15 cellular contexts compared by ENCODE assay signal in the genomic region with DNA sequence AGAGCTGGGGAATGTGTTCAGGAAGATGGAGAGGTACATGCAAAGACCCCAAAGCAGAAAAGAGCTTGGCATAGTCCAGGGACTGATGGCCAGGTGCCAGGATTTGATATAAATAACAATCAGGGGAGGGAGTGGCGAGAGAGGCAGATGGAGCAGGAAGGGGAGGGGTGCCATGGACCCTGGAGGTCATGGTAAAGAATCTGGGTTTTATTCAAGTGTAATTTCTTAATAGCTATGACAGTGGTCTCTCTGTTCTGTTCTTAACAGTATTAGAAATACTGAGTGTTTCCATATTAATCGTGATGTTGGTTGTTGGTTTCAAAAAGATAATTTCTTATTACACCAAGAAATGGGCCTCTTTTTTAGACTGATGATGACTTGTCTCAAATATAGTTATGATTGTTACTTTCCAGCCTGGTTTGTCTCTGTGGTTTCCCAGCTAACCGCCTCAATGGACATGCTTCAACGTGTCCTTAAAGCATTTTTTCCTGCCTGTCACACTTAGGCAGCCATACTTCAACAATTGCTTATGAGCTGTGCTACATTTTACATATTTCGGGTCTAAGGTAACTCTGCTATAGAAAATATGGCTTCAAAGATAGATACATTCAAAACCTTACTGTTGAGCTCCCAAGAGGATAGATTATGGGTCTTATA. TPM values are rescaled to one million over a fixed set of nuclear protein-coding genes. Genes with fewer than 3 reads are reported as not detected.
DNase-seq lines count a peak whose midpoint lies in the region; ATAC-seq and TF ChIP-seq lines count a peak whose summit lies in the region.
"Had no signal": no experiment of that assay in that cellular context is flagged by ENCODE, and none has a peak within 500 bp of the region (broad histone marks: within the 10 kb centered on the region; RNA-seq: fewer than 3 reads in every experiment).

No MANE protein-coding gene starts in this region.

- peaks cover 7 to 65% of the 10 kb centered on the region in 2 donors for H3K4me1 ChIP-seq in ascending aorta
- H3K4me1 ChIP-seq: testis had no signal

- peaks cover 7% of the 10 kb centered on the region for H3K4me1 Mint-ChIP-seq in activated CD4-positive, alpha-beta T cell treated with anti-CD3 and anti-CD28 coated beads for 36 hours
- H3K4me1 Mint-ChIP-seq in activated CD4-positive, alpha-beta T cell treated with anti-CD3 and anti-CD28 coated beads, Interleukin-2, amount 10 ng/mL, durations not matched to agents 7 days and 5 days, result peaks cover 7% of the 10 kb centered on the region
- peaks cover 18% of the 10 kb centered on the region for H3K4me1 Mint-ChIP-seq in stimulated activated effector memory CD8-positive, alpha-beta T cell treated with anti-CD3 and anti-CD28 coated beads, Interleukin-12 subunit alpha, Interleukin-12 subunit beta, amount 100 ng/mL, for 72 hours

- DNase-seq in activated CD4-positive, alpha-beta T cell treated with anti-CD3 and anti-CD28 coated beads for 36 hours, result peak; percentile 22
- DNase-seq in activated CD4-positive, alpha-beta T cell treated with anti-CD3 and anti-CD28 coated beads, Interleukin-2, amount 10 ng/mL, durations not matched to agents 7 days and 5 days, result no peak
- no peak for DNase-seq in ascending aorta (ENCODE audit: low spot score in 2 of 2)
- no peak for DNase-seq in stimulated activated effector memory CD8-positive, alpha-beta T cell treated with anti-CD3 and anti-CD28 coated beads, Interleukin-12 subunit alpha, Interleukin-12 subunit beta, amount 100 ng/mL, for 72 hours (ENCODE audit: low spot score in 2 of 2)
- DNase-seq in HCEC 1CT, result no peak
- DNase-seq: ACHN, DMS53, hippocampal formation, midbrain, PC-9, testis had no signal

- no peaks in the 10 kb centered on the region for H3K9me3 ChIP-seq in ascending aorta
- H3K9me3 ChIP-seq: testis had no signal

- peaks cover 4 to 17% of the 10 kb centered on the region in 2 donors for H3K36me3 ChIP-seq in ascending aorta

- intact Hi-C loops in activated CD4-positive, alpha-beta T cell treated with anti-CD3 and anti-CD28 coated beads for 36 hours (cut with DNase I, micrococcal nuclease), result no loop called here
- intact Hi-C loops in ascending aorta (cut with DNase I), result no loop called here

- no peaks in the 10 kb centered on the region for H3K9me3 Mint-ChIP-seq in activated CD4-positive, alpha-beta T cell treated with anti-CD3 and anti-CD28 coated beads for 36 hours (ENCODE audit: low read depth)
- no peaks in the 10 kb centered on the region for H3K9me3 Mint-ChIP-seq in activated CD4-positive, alpha-beta T cell treated with anti-CD3 and anti-CD28 coated beads, Interleukin-2, amount 10 ng/mL, durations not matched to agents 7 days and 5 days
- H3K9me3 Mint-ChIP-seq in stimulated activated effector memory CD8-positive, alpha-beta T cell treated with anti-CD3 and anti-CD28 coated beads, Interleukin-12 subunit alpha, Interleukin-12 subunit beta, amount 100 ng/mL, for 72 hours, result no peaks in the 10 kb centered on the region
- H3K9me3 Mint-ChIP-seq: T-helper 2 cell treated with Interferon-gamma antibody and Interleukin-4, amounts not matched to agents 5 μg/mL and 100 μg/mL, for 36 hours had no signal

- no peaks in the 10 kb centered on the region for H3K27me3 ChIP-seq in ascending aorta
- H3K27me3 ChIP-seq: testis had no signal

- H3K4me3 ChIP-seq in ascending aorta, result no peak overlapping the region
- H3K4me3 ChIP-seq: PC-9, testis had no signal

- no peaks in the 10 kb centered on the region for H3K36me3 Mint-ChIP-seq in activated CD4-positive, alpha-beta T cell treated with anti-CD3 and anti-CD28 coated beads for 36 hours (ENCODE audit: low read depth)
- H3K36me3 Mint-ChIP-seq in activated CD4-positive, alpha-beta T cell treated with anti-CD3 and anti-CD28 coated beads, Interleukin-2, amount 10 ng/mL, durations not matched to agents 7 days and 5 days (ENCODE audit: low read depth), result no peaks in the 10 kb centered on the region
- no peaks in the 10 kb centered on the region for H3K36me3 Mint-ChIP-seq in stimulated activated effector memory CD8-positive, alpha-beta T cell treated with anti-CD3 and anti-CD28 coated beads, Interleukin-12 subunit alpha, Interleukin-12 subunit beta, amount 100 ng/mL, for 72 hours

- H3K27ac Mint-ChIP-seq in activated CD4-positive, alpha-beta T cell treated with anti-CD3 and anti-CD28 coated beads for 36 hours, result no peak overlapping the region
- H3K27ac Mint-ChIP-seq in activated CD4-positive, alpha-beta T cell treated with anti-CD3 and anti-CD28 coated beads, Interleukin-2, amount 10 ng/mL, durations not matched to agents 7 days and 5 days, result no peak overlapping the region
- H3K27ac Mint-ChIP-seq in stimulated activated effector memory CD8-positive, alpha-beta T cell treated with anti-CD3 and anti-CD28 coated beads, Interleukin-12 subunit alpha, Interleukin-12 subunit beta, amount 100 ng/mL, for 72 hours, result peak overlapping the region; percentile 20
- H3K27ac Mint-ChIP-seq: T-helper 2 cell treated with Interferon-gamma antibody and Interleukin-4, amounts not matched to agents 5 μg/mL and 100 μg/mL, for 36 hours had no signal

- CTCF ChIA-PET in activated CD4-positive, alpha-beta T cell treated with anti-CD3 and anti-CD28 coated beads for 36 hours (lab: Charles Lee), result interaction anchor here (0.6 kb wide), 1 partner anchor 30 kb away, joined by 3 read pairs; no protein-coding TSS in a partner anchor
- CTCF ChIA-PET in activated CD4-positive, alpha-beta T cell treated with anti-CD3 and anti-CD28 coated beads, Interleukin-2, amount 10 ng/mL, durations not matched to agents 7 days and 5 days (lab: Charles Lee), result interaction anchor here (0.8 to 1.4 kb wide), 3 partner anchors 9 to 49 kb away, joined by 3 read pairs; partner anchors contain the start of gene MYH10

- no peak overlapping the region for H3K4me3 Mint-ChIP-seq in activated CD4-positive, alpha-beta T cell treated with anti-CD3 and anti-CD28 coated beads for 36 hours
- H3K4me3 Mint-ChIP-seq in activated CD4-positive, alpha-beta T cell treated with anti-CD3 and anti-CD28 coated beads, Interleukin-2, amount 10 ng/mL, durations not matched to agents 7 days and 5 days, result no peak overlapping the region
- no peak overlapping the region for H3K4me3 Mint-ChIP-seq in stimulated activated effector memory CD8-positive, alpha-beta T cell treated with anti-CD3 and anti-CD28 coated beads, Interleukin-12 subunit alpha, Interleukin-12 subunit beta, amount 100 ng/mL, for 72 hours
- H3K4me3 Mint-ChIP-seq: T-helper 2 cell treated with Interferon-gamma antibody and Interleukin-4, amounts not matched to agents 5 μg/mL and 100 μg/mL, for 36 hours had no signal

- H3K27ac ChIP-seq in ascending aorta, result peak overlapping the region; percentile 46 to 79
- H3K27ac ChIP-seq: PC-9, testis had no signal

- no peak for TF ChIP-seq CTCF in ascending aorta (IDR thresholded peaks at IDR 0.05)

- POLR2A ChIA-PET in activated CD4-positive, alpha-beta T cell treated with anti-CD3 and anti-CD28 coated beads for 36 hours (lab: Charles Lee), result interaction anchor here (0.9 kb wide), 1 partner anchor 197 kb away, joined by 3 read pairs; no protein-coding TSS in a partner anchor
- POLR2A ChIA-PET in activated CD4-positive, alpha-beta T cell treated with anti-CD3 and anti-CD28 coated beads, Interleukin-2, amount 10 ng/mL, durations not matched to agents 7 days and 5 days (lab: Charles Lee), result no interaction called here

- peak; percentile 23 for ATAC-seq in activated CD4-positive, alpha-beta T cell treated with anti-CD3 and anti-CD28 coated beads for 36 hours
- peak; percentile 55 for ATAC-seq in HG03196 (IDR thresholded peaks at IDR 0.05; ENCODE audit: unreplicated experiment)
- peak; percentile 91 for ATAC-seq in stimulated activated effector memory CD8-positive, alpha-beta T cell treated with anti-CD3 and anti-CD28 coated beads, Interleukin-12 subunit alpha, Interleukin-12 subunit beta, amount 100 ng/mL, for 72 hours
- ATAC-seq in activated CD4-positive, CD25-positive, alpha-beta regulatory T cell treated with anti-CD3 and anti-CD28 coated beads, Interleukin-2, amount 50 U/mL, for 24 hours, result no peak
- no peak for ATAC-seq in HG03139 (IDR thresholded peaks at IDR 0.05; ENCODE audit: unreplicated experiment)

- no peaks in the 10 kb centered on the region for H3K27me3 Mint-ChIP-seq in activated CD4-positive, alpha-beta T cell treated with anti-CD3 and anti-CD28 coated beads for 36 hours
- no peaks in the 10 kb centered on the region for H3K27me3 Mint-ChIP-seq in activated CD4-positive, alpha-beta T cell treated with anti-CD3 and anti-CD28 coated beads, Interleukin-2, amount 10 ng/mL, durations not matched to agents 7 days and 5 days

RNA-seq across cellular contexts. Expression of gene MYH10, which starts 49.4 kb away (rescaled TPM):
- 10 to 100 TPM; 17.0 to 21.3 TPM for total RNA-seq in activated CD4-positive, alpha-beta T cell treated with anti-CD3 and anti-CD28 coated beads for 36 hours
- 10 to 100 TPM in 1 of 2 experiments, 1 to 10 TPM in 1; 8.3 to 10.3 TPM for total RNA-seq in activated CD4-positive, alpha-beta T cell treated with anti-CD3 and anti-CD28 coated beads, Interleukin-2, amount 10 ng/mL, durations not matched to agents 7 days and 5 days
- 378 TPM for total RNA-seq in ascending aorta

Comparison
In these comparisons a context has a peak if more than half of its experiments do, and no peak if none do; other contexts are left out.
1. ATAC-seq: peak in activated CD4-positive, alpha-beta T cell treated with anti-CD3 and anti-CD28 coated beads for 36 hours (single experiment), HG03196 (single experiment) and stimulated activated effector memory CD8-positive, alpha-beta T cell treated with anti-CD3 and anti-CD28 coated beads, Interleukin-12 subunit alpha, Interleukin-12 subunit beta, amount 100 ng/mL, for 72 hours (single experiment); none in activated CD4-positive, CD25-positive, alpha-beta regulatory T cell treated with anti-CD3 and anti-CD28 coated beads, Interleukin-2, amount 50 U/mL, for 24 hours (0 of 2) and HG03139 (single experiment).
2. RNA of gene MYH10, which starts 49.4 kb away (total RNA-seq): 378 TPM in ascending aorta (single experiment); 17.0 to 21.3 TPM in activated CD4-positive, alpha-beta T cell treated with anti-CD3 and anti-CD28 coated beads for 36 hours and 8.3 to 10.3 TPM in activated CD4-positive, alpha-beta T cell treated with anti-CD3 and anti-CD28 coated beads, Interleukin-2, amount 10 ng/mL, durations not matched to agents 7 days and 5 days; every median in the first group is over 10 times any median in the second.